In genomic region chr20:9441948-9442347, GRCh38 we compare ENCODE assay signal across 19 cellular contexts.
DNase-seq lines count a peak whose midpoint lies in the region; ATAC-seq, FAIRE-seq and TF ChIP-seq lines count a peak whose summit lies in the region.
"Had no signal": no experiment of that assay in that cellular context is flagged by ENCODE, and none has a peak within 500 bp of the region (broad histone marks: within the 10 kb centered on the region; RNA-seq: fewer than 3 reads in every experiment).

No MANE protein-coding gene starts in this region.

- H3K79me2 ChIP-seq in MM.1S (ENCODE audit: low read length), result no peaks in the 10 kb centered on the region

- DNase-seq in MM.1S, result peak; percentile 85
- no peak for DNase-seq in AG08396 (ENCODE audit: low spot score)
- no peak for DNase-seq in H4 (ENCODE audit: low spot score)
- DNase-seq in CD14-positive monocyte (ENCODE audit: low spot score), result no peak
- no peak for DNase-seq in kidney
- DNase-seq: activated CD8-positive, alpha-beta T cell treated with anti-CD3 and anti-CD28 coated beads, Interleukin-2, amount 10 ng/mL, durations not matched to agents 7 days and 5 days; activated naive CD4-positive, alpha-beta T cell treated with anti-CD3 and anti-CD28 coated beads, Interleukin-2, amount 10 ng/mL, durations not matched to agents 7 days and 5 days; GOT3; kidney glomerular epithelial cell; NCI-H2227 treated with DMSO at 0.1 percent for 48 hours; psoas muscle; stimulated activated CD4-positive, alpha-beta T cell treated with anti-CD3 and anti-CD28 coated beads, Interleukin-2, amount 100 ng/mL, for 24 hours; T-helper 17 cell; uterus had no signal

- no peaks in the 10 kb centered on the region for H3K9me3 ChIP-seq in MM.1S (replicated peaks; ENCODE audit: insufficient read depth, low read length)
- H3K9me3 ChIP-seq in kidney (ENCODE audit: control insufficient read depth in 1 of 2, low read length in 2 of 2), result peaks cover 0 to 10% of the 10 kb centered on the region in 2 donors
- H3K9me3 ChIP-seq: psoas muscle, uterus had no signal

- H3K9me3 Mint-ChIP-seq in CD14-positive monocyte, result peaks cover 0 to 13% (median 4%) of the 10 kb centered on the region in 7 donors

- peak overlapping the region; percentile 23; the same call in 1 of the 2 replicates for H3K4me2 ChIP-seq in MM.1S (ENCODE audit: low read depth, low read length)

- H2AFZ ChIP-seq in MM.1S (ENCODE audit: low read length), result no peak overlapping the region

- no peaks in the 10 kb centered on the region for H3K9me2 ChIP-seq in MM.1S (replicated peaks; ENCODE audit: insufficient read depth, low read length)

- peaks cover 10% of the 10 kb centered on the region for H3F3A ChIP-seq in MM.1S (ENCODE audit: insufficient read depth, low read length)

- H3K9ac ChIP-seq in MM.1S (ENCODE audit: low read length), result no peak overlapping the region
- H3K9ac ChIP-seq in kidney (ENCODE audit: low read length in 2 of 2), result no peak overlapping the region

- H3K4me3 ChIP-seq in MM.1S (ENCODE audit: low read length) (no peak overlapping the region), kidney (ENCODE audit: low read length in 2 of 2) (no peak overlapping the region)
- H3K4me3 ChIP-seq: cardiac muscle cell, psoas muscle, uterus had no signal

- H3K27me3 ChIP-seq in MM.1S (replicated peaks; ENCODE audit: insufficient read depth, low read length), result no peaks in the 10 kb centered on the region
- H3K27me3 ChIP-seq: cardiac muscle cell, uterus had no signal

- no peaks in the 10 kb centered on the region for H3K4me1 Mint-ChIP-seq in CD14-positive monocyte
- H3K4me1 Mint-ChIP-seq: activated naive CD4-positive, alpha-beta T cell treated with anti-CD3 and anti-CD28 coated beads, Interleukin-2, amount 10 ng/mL, durations not matched to agents 7 days and 5 days; T-helper 17 cell had no signal

- H3K27ac ChIP-seq in MM.1S (ENCODE audit: low read length), result peak overlapping the region; percentile 37; the same call in 1 of the 2 replicates
- no peak overlapping the region for H3K27ac ChIP-seq in kidney (ENCODE audit: low read depth in 2 of 2, low read length in 2 of 2)
- H3K27ac ChIP-seq: cardiac muscle cell, psoas muscle, uterus had no signal

- H3K36me3 ChIP-seq in MM.1S (replicated peaks; ENCODE audit: insufficient read depth, low read length), result no peaks in the 10 kb centered on the region
- no peaks in the 10 kb centered on the region for H3K36me3 ChIP-seq in kidney (ENCODE audit: control insufficient read depth in 1 of 2, insufficient read depth in 2 of 2, low read length in 2 of 2)
- H3K36me3 ChIP-seq: uterus had no signal

- intact Hi-C loops in CD14-positive monocyte (cut with micrococcal nuclease) (no loop called here), kidney (cut with DNase I) (no loop called here)

- peak overlapping the region in 1 of 7 donors; percentile 7 for H3K27ac Mint-ChIP-seq in CD14-positive monocyte
- H3K27ac Mint-ChIP-seq: activated CD8-positive, alpha-beta T cell treated with anti-CD3 and anti-CD28 coated beads, Interleukin-2, amount 10 ng/mL, durations not matched to agents 7 days and 5 days; activated naive CD4-positive, alpha-beta T cell treated with anti-CD3 and anti-CD28 coated beads, Interleukin-2, amount 10 ng/mL, durations not matched to agents 7 days and 5 days; T-helper 17 cell had no signal

- H3K27me3 Mint-ChIP-seq in CD14-positive monocyte (ENCODE audit: low read depth in 3 of 3), result peaks cover 0 to 2% (median 0%) of the 10 kb centered on the region in 3 donors
- H3K27me3 Mint-ChIP-seq: activated naive CD4-positive, alpha-beta T cell treated with anti-CD3 and anti-CD28 coated beads, Interleukin-2, amount 10 ng/mL, durations not matched to agents 7 days and 5 days; T-helper 17 cell had no signal

- FAIRE-seq in kidney (lab: Jason Lieb, UNC), result no peak
- FAIRE-seq: RCC 7860 had no signal

- peaks cover 48% of the 10 kb centered on the region for H3K4me1 ChIP-seq in MM.1S (ENCODE audit: low read length)
- H3K4me1 ChIP-seq in kidney (ENCODE audit: control insufficient read depth in 1 of 2, insufficient read depth in 1 of 2, low read depth in 1 of 2, low read length in 2 of 2), result no peaks in the 10 kb centered on the region
- H3K4me1 ChIP-seq: psoas muscle, uterus had no signal

- TF ChIP-seq CTCF in MM.1S (IDR thresholded peaks at IDR 0.05; ENCODE audit: low read length), result no peak
- TF ChIP-seq CTCF in CD14-positive monocyte (IDR thresholded peaks at IDR 0.05), result no peak
- TF ChIP-seq CTCF in kidney (IDR thresholded peaks at IDR 0.05; ENCODE audit: borderline replicate concordance, extremely low read depth, insufficient read depth), result no peak

- no peaks in the 10 kb centered on the region for H4K20me1 ChIP-seq in MM.1S (ENCODE audit: insufficient read depth, low read length)

- no peaks in the 10 kb centered on the region for H3K36me3 Mint-ChIP-seq in CD14-positive monocyte
- H3K36me3 Mint-ChIP-seq: activated naive CD4-positive, alpha-beta T cell treated with anti-CD3 and anti-CD28 coated beads, Interleukin-2, amount 10 ng/mL, durations not matched to agents 7 days and 5 days had no signal

- ATAC-seq in GM18517 (IDR thresholded peaks at IDR 0.05; ENCODE audit: unreplicated experiment) (peak; percentile 60), GM21423 (IDR thresholded peaks at IDR 0.05; ENCODE audit: unreplicated experiment) (peak; percentile 96), HG02981 (IDR thresholded peaks at IDR 0.05; ENCODE audit: unreplicated experiment) (peak; percentile 89)
- ATAC-seq: activated CD8-positive, alpha-beta T cell treated with anti-CD3 and anti-CD28 coated beads, Interleukin-2, amount 10 ng/mL, durations not matched to agents 7 days and 5 days; psoas muscle; T-helper 17 cell had no signal

- H3K4me3 Mint-ChIP-seq in CD14-positive monocyte, result no peak overlapping the region
- H3K4me3 Mint-ChIP-seq: activated CD8-positive, alpha-beta T cell treated with anti-CD3 and anti-CD28 coated beads, Interleukin-2, amount 10 ng/mL, durations not matched to agents 7 days and 5 days; activated naive CD4-positive, alpha-beta T cell treated with anti-CD3 and anti-CD28 coated beads, Interleukin-2, amount 10 ng/mL, durations not matched to agents 7 days and 5 days; T-helper 17 cell had no signal
